ENCODE assay signal across 8 cellular contexts in genomic region chr6:27867051-27867940, GRCh38. TPM values are rescaled to one million over a fixed set of nuclear protein-coding genes. Genes with fewer than 3 reads are reported as not detected.
DNase-seq lines count a peak whose midpoint lies in the region; ATAC-seq and TF ChIP-seq lines count a peak whose summit lies in the region.

No MANE protein-coding gene starts in this region.

- H3K27ac Mint-ChIP-seq in neural crest cell (ENCODE audit: unreplicated experiment) = peak overlapping the region; percentile 99
- peak overlapping the region; percentile 92 for H3K27ac Mint-ChIP-seq in type B pancreatic cell

- H3K27me3 Mint-ChIP-seq in neural crest cell (ENCODE audit: low read depth) = peaks cover 18% of the 10 kb centered on the region
- peaks cover 3% of the 10 kb centered on the region for H3K27me3 Mint-ChIP-seq in type B pancreatic cell

- H3K4me3 ChIP-seq in OCI-LY1 (ENCODE audit: low read depth, low read length, poor library complexity, severe bottlenecking) = peak overlapping the region; percentile 69
- peak overlapping the region; percentile 68 for H3K4me3 ChIP-seq in fibroblast of pulmonary artery (replicated peaks; ENCODE audit: low read depth, low read length)
- H3K4me3 ChIP-seq in HAP-1 = no peak overlapping the region

- H3K9me3 Mint-ChIP-seq in neural crest cell (peaks cover 6% of the 10 kb centered on the region), type B pancreatic cell (peaks cover 9% of the 10 kb centered on the region)

- H3K9ac ChIP-seq in OCI-LY1 (ENCODE audit: low read length) = peak overlapping the region; percentile 90

- TF ChIP-seq CTCF in GM13976 (IDR thresholded peaks at IDR 0.05; ENCODE audit: borderline replicate concordance, control extremely low read depth, extremely low read depth, insufficient read depth, missing control alignments) = no peak
- TF ChIP-seq CTCF in OCI-LY1 (IDR thresholded peaks at IDR 0.05; ENCODE audit: low read length) = no peak
- no peak for TF ChIP-seq CTCF in fibroblast of pulmonary artery (IDR thresholded peaks at IDR 0.05; ENCODE audit: low read length, missing control alignments)
- TF ChIP-seq CTCF in neural crest cell (conservative IDR thresholded peaks at IDR 0.05) = no peak
- TF ChIP-seq CTCF in type B pancreatic cell (conservative IDR thresholded peaks at IDR 0.05) = no peak

- ATAC-seq in HG03571 (IDR thresholded peaks at IDR 0.05; ENCODE audit: unreplicated experiment) = peak; percentile 23

- DNase-seq in GM13976 (ENCODE audit: low spot score) (peak; percentile 75), activated T-helper 1 cell treated with Interleukin-2 at 50 U/mL for 16 hours (ENCODE audit: low read depth) (peak; percentile 46), fibroblast of pulmonary artery (ENCODE audit: low read depth) (peak; percentile 83), neural crest cell (ENCODE audit: low read depth, low spot score) (peak; percentile 74), type B pancreatic cell (ENCODE audit: extremely low spot score, unreplicated experiment) (peak; percentile 80), HAP-1 (ENCODE audit: low spot score in 2 of 2) (no peak)

- H3K4me3 Mint-ChIP-seq in neural crest cell (peak overlapping the region; percentile 95), type B pancreatic cell (peak overlapping the region; percentile 97)

- no peaks in the 10 kb centered on the region for H3K9me2 ChIP-seq in OCI-LY1 (ENCODE audit: low read depth, low read length)

- peaks cover 54% of the 10 kb centered on the region for H3K4me1 ChIP-seq in OCI-LY1 (ENCODE audit: insufficient read depth, low read length, severe bottlenecking)
- no peaks in the 10 kb centered on the region for H3K4me1 ChIP-seq in HAP-1

- H3K27me3 ChIP-seq in OCI-LY1 (ENCODE audit: insufficient read depth, low read length) = no peaks in the 10 kb centered on the region
- no peaks in the 10 kb centered on the region for H3K27me3 ChIP-seq in HAP-1 (ENCODE audit: low read depth)

- H2AFZ ChIP-seq in OCI-LY1 (ENCODE audit: low read length) = no peak overlapping the region

- H3F3A ChIP-seq in OCI-LY1 (ENCODE audit: insufficient read depth, low read length) = peaks cover 13% of the 10 kb centered on the region

- in situ Hi-C loops in GM13976 (cut with MboI; ENCODE audit: low sequenced_read_pairs, unreplicated experiment) = no loop called here
- in situ Hi-C loops in HAP-1 (cut with MboI; ENCODE audit: low sequenced_read_pairs) = no loop called here

- H3K36me3 Mint-ChIP-seq in neural crest cell (ENCODE audit: low read depth) = peaks cover 11% of the 10 kb centered on the region
- peaks cover 5% of the 10 kb centered on the region for H3K36me3 Mint-ChIP-seq in type B pancreatic cell

- H3K36me3 ChIP-seq in OCI-LY1 (ENCODE audit: insufficient read depth, low read length) = peaks cover 4% of the 10 kb centered on the region; the same call in 1 of the 2 replicates
- H3K36me3 ChIP-seq in HAP-1 (replicated peaks) = no peaks in the 10 kb centered on the region

- peak overlapping the region; percentile 99 for H3K27ac ChIP-seq in OCI-LY1 (ENCODE audit: low read depth, low read length, poor library complexity, severe bottlenecking)

- H3K4me2 ChIP-seq in OCI-LY1 (ENCODE audit: low read length) = peak overlapping the region; percentile 87

- no peaks in the 10 kb centered on the region for H4K20me1 ChIP-seq in OCI-LY1 (ENCODE audit: insufficient read depth, low read length)

- no peaks in the 10 kb centered on the region for H3K79me2 ChIP-seq in OCI-LY1 (ENCODE audit: insufficient read depth, low read length)

- H3K9me3 ChIP-seq in OCI-LY1 (ENCODE audit: low read length) (0 out of 2 replicates have a peak, but pooled peaks cover 6% of the 10 kb centered on the region), HAP-1 (no peaks in the 10 kb centered on the region)

- H3K4me1 Mint-ChIP-seq in neural crest cell = peaks cover 57% of the 10 kb centered on the region
- peaks cover 17% of the 10 kb centered on the region for H3K4me1 Mint-ChIP-seq in type B pancreatic cell (ENCODE audit: unreplicated experiment)

RNA-seq across cellular contexts. Expression of gene OR2B2, which starts 44.9 kb away (rescaled TPM):
- total RNA-seq in neural crest cell = not detected in 2 replicates
- not detected in 2 replicates for total RNA-seq in type B pancreatic cell (ENCODE audit: low replicate concordance)

Comparison
In these comparisons a context has a peak if more than half of its experiments do, and no peak if none do; other contexts are left out.
1. DNase-seq: peak in GM13976 (single experiment), activated T-helper 1 cell treated with Interleukin-2 at 50 U/mL for 16 hours (single experiment), fibroblast of pulmonary artery (single experiment), neural crest cell (single experiment) and type B pancreatic cell (single experiment); none in HAP-1 (0 of 2).